Comparison of ENCODE assay signal across 13 cellular contexts in genomic region chr6:71649893-71650292, GRCh38.
DNase-seq lines count a peak whose midpoint lies in the region.
"Had no signal": no experiment of that assay in that cellular context is flagged by ENCODE, and none has a peak within 500 bp of the region (broad histone marks: within the 10 kb centered on the region; RNA-seq: fewer than 3 reads in every experiment).

No MANE protein-coding gene starts in this region.

- H2AFZ ChIP-seq in mesenchymal stem cell (ENCODE audit: low read depth, low read length) = no peak overlapping the region

- H3K4ac ChIP-seq in mesenchymal stem cell (ENCODE audit: low read depth in 1 of 2, low read length in 2 of 2) = no peak overlapping the region

- no peak overlapping the region for H3K18ac ChIP-seq in mesenchymal stem cell (ENCODE audit: low read depth in 1 of 2, low read length in 2 of 2)

- no peak overlapping the region for H3K14ac ChIP-seq in mesenchymal stem cell (ENCODE audit: low read length in 2 of 2)

- H2AK5ac ChIP-seq in mesenchymal stem cell (ENCODE audit: low read length, severe bottlenecking) = no peak overlapping the region

- no peak overlapping the region for H2BK120ac ChIP-seq in mesenchymal stem cell (ENCODE audit: low read depth, low read length)

- no peak overlapping the region for H2BK12ac ChIP-seq in mesenchymal stem cell (ENCODE audit: low read length in 2 of 2)

- H4K8ac ChIP-seq in mesenchymal stem cell (ENCODE audit: low read length) = no peak overlapping the region

- H3K9ac ChIP-seq in mesenchymal stem cell (ENCODE audit: low read length) = no peak overlapping the region
- H3K9ac ChIP-seq: BLaER1 treated with 17β-estradiol and CSF1 and Interleukin-3, amounts not matched to agents 10 nM and 100 nM had no signal

- H4K91ac ChIP-seq in mesenchymal stem cell (ENCODE audit: low read length) = peak overlapping the region; percentile 35

- no peak overlapping the region for H3K4me2 ChIP-seq in mesenchymal stem cell (ENCODE audit: low read length, poor library complexity, severe bottlenecking)
- H3K4me2 ChIP-seq: BLaER1 treated with 17β-estradiol and CSF1 and Interleukin-3, amounts not matched to agents 10 nM and 100 nM had no signal

- no peak overlapping the region for H3K27ac ChIP-seq in mesenchymal stem cell (ENCODE audit: low read length, poor library complexity, severe bottlenecking)
- H3K27ac ChIP-seq: BLaER1 treated with 17β-estradiol and CSF1 and Interleukin-3, amounts not matched to agents 10 nM and 100 nM had no signal

- no peak overlapping the region for H2BK15ac ChIP-seq in mesenchymal stem cell (ENCODE audit: low read depth, poor library complexity, severe bottlenecking)

- DNase-seq in NCI-H748 (lab: John Stamatoyannopoulos, UW; ENCODE audit: unreplicated experiment) = peak; percentile 7
- DNase-seq in NCI-H748 treated with DMSO at 0.1 percent for 48 hours (lab: John Stamatoyannopoulos, UW) = no peak
- peak; percentile 4 for DNase-seq in SK-N-DZ (ENCODE audit: low spot score)
- no peak for DNase-seq in mesenchymal stem cell
- no peak for DNase-seq in stimulated activated CD4-positive, alpha-beta T cell treated with anti-CD3 and anti-CD28 coated beads, Interleukin-4, amount 100 ng/mL, for 1 hour
- no peak for DNase-seq in cerebellum (ENCODE audit: low spot score)
- DNase-seq in GM19238 (ENCODE audit: insufficient read length, low spot score) = no peak
- DNase-seq: Calu3; CD8-positive, alpha-beta T cell; DND-41; EL had no signal

- no peak overlapping the region for H3K23ac ChIP-seq in mesenchymal stem cell (ENCODE audit: low read length in 2 of 2)

- 47% methylated on average over 2 of the region's 2 CpGs for WGBS in mesenchymal stem cell

- H2BK5ac ChIP-seq in mesenchymal stem cell (ENCODE audit: low read depth, low read length, poor library complexity, severe bottlenecking) = no peak overlapping the region

- H3K27me3 ChIP-seq in mesenchymal stem cell (ENCODE audit: control insufficient read depth in 1 of 2, insufficient read depth in 1 of 2, low read length in 2 of 2) = no peaks in the 10 kb centered on the region
- H3K27me3 ChIP-seq: BLaER1 treated with 17β-estradiol and CSF1 and Interleukin-3, amounts not matched to agents 10 nM and 100 nM had no signal

- H3K79me1 ChIP-seq in mesenchymal stem cell (replicated peaks; ENCODE audit: low read length, poor library complexity, severe bottlenecking) = peaks cover 2% of the 10 kb centered on the region

- no peak overlapping the region for H3K4me3 ChIP-seq in mesenchymal stem cell (ENCODE audit: insufficient read depth in 1 of 2, low read depth in 1 of 2, low read length in 2 of 2)
- H3K4me3 ChIP-seq: BLaER1 treated with 17β-estradiol and CSF1 and Interleukin-3, amounts not matched to agents 10 nM and 100 nM; HAP-1 had no signal

- H3K4me1 ChIP-seq in mesenchymal stem cell (ENCODE audit: control insufficient read depth, insufficient read depth, low read depth, low read length) = no peaks in the 10 kb centered on the region
- H3K4me1 ChIP-seq: BLaER1 treated with 17β-estradiol and CSF1 and Interleukin-3, amounts not matched to agents 10 nM and 100 nM; HAP-1 had no signal

- H3K36me3 ChIP-seq in mesenchymal stem cell (ENCODE audit: control insufficient read depth in 1 of 2, insufficient read depth in 2 of 2, low read depth in 1 of 2, low read length in 2 of 2) = no peaks in the 10 kb centered on the region
- H3K36me3 ChIP-seq: BLaER1 treated with 17β-estradiol and CSF1 and Interleukin-3, amounts not matched to agents 10 nM and 100 nM; HAP-1 had no signal

- H3K9me3 ChIP-seq in mesenchymal stem cell (ENCODE audit: control insufficient read depth, low read length) = peaks cover 34% of the 10 kb centered on the region
- H3K9me3 ChIP-seq: HAP-1 had no signal

Comparison
In these comparisons a context has a peak if more than half of its experiments do, and no peak if none do; other contexts are left out.
1. DNase-seq: peak in NCI-H748 (single experiment) and SK-N-DZ (single experiment); none in NCI-H748 treated with DMSO at 0.1 percent for 48 hours (single experiment), mesenchymal stem cell (single experiment), stimulated activated CD4-positive, alpha-beta T cell treated with anti-CD3 and anti-CD28 coated beads, Interleukin-4, amount 100 ng/mL, for 1 hour (single experiment), cerebellum (single experiment) and GM19238 (single experiment).